In the genomic region with DNA sequence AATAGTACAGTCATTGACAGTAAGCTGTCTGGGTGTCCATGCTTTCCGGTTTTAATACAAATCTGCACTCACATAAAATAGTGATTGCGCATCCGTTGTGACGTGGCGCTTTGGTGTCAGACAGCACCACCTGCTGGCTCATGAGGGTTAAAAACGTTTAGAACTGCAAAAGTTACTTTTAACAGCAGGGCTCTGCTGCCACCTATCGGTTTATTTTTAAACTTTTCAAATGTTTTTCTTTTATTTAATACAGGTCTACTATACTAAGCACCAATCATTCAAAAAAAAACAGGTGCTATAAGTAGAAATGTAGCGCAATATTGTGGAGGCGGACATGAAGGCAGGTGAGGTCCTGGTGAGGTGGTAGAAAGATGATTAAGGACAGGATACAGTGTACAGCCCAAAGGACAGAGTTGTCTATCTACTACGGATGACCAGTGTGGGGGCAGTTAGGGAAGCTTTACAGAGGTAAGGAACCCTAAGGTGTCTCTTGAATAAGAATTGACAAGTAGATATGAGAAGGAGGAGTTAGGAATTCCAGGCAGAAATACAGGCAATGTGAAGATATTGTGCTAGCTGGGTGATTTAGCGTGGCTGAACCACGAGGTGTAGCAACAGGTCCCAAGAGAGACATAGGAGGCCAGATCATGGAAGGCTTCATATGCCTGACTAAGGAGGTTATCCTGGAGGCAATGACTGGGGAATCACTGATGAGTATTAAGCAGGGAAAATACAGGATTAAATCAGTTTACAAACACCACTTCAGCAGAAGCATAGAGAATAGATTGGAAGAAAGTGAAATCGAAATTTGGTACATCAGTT, we compare ENCODE assay signal across 8 cellular contexts.
DNase-seq lines count a peak whose midpoint lies in the region; ATAC-seq and TF ChIP-seq lines count a peak whose summit lies in the region.

No MANE protein-coding gene starts in this region.

- H3K36me3 Mint-ChIP-seq in CD4-positive, alpha-beta T cell (ENCODE audit: low read depth) = no peaks in the 10 kb centered on the region
- H3K36me3 Mint-ChIP-seq in endothelial cell (ENCODE audit: low read depth, unreplicated experiment) = no peaks in the 10 kb centered on the region

- no peak overlapping the region for H3K4me3 Mint-ChIP-seq in CD4-positive, alpha-beta T cell
- no peak overlapping the region for H3K4me3 Mint-ChIP-seq in endothelial cell (ENCODE audit: unreplicated experiment)

- intact Hi-C loops in CD4-positive, alpha-beta T cell (cut with DNase I, micrococcal nuclease) = loop anchor here (1.0 to 10.0 kb wide), 11 partner anchors 282 to 1335 kb away; partner anchors contain the start of gene MAGOHB (in 2 of the 2)
- intact Hi-C loops in mucosa of descending colon (cut with DNase I, micrococcal nuclease) = loop anchor here in 1 of 2 donors (10.0 kb wide), 1 partner anchor 712 kb away; no protein-coding TSS in a partner anchor

- no peak overlapping the region for H3K4me3 ChIP-seq in mucosa of descending colon

- ATAC-seq in CD4-positive, alpha-beta T cell (ENCODE audit: poor library complexity) = peak; percentile 98
- ATAC-seq in GM19452 (IDR thresholded peaks at IDR 0.05; ENCODE audit: unreplicated experiment) (peak; percentile 79), mucosa of descending colon (peak; percentile 99)

- no peaks in the 10 kb centered on the region for H3K9me3 Mint-ChIP-seq in CD4-positive, alpha-beta T cell
- H3K9me3 Mint-ChIP-seq in endothelial cell (ENCODE audit: unreplicated experiment) = no peaks in the 10 kb centered on the region

- no peaks in the 10 kb centered on the region for H3K36me3 ChIP-seq in mucosa of descending colon (ENCODE audit: low read depth)

- TF ChIP-seq CTCF in CD4-positive, alpha-beta T cell (IDR thresholded peaks at IDR 0.05) = peak; percentile 100
- TF ChIP-seq CTCF in endothelial cell (IDR thresholded peaks at IDR 0.05; ENCODE audit: unreplicated experiment) (peak; percentile 100), mucosa of descending colon (IDR thresholded peaks at IDR 0.05) (peak; percentile 86)

- peak; percentile 60 to 78 (median 70) for DNase-seq in CD4-positive, alpha-beta T cell
- DNase-seq in HT1080 (ENCODE audit: low read depth) (peak; percentile 69), NOMO-1 treated with DMSO at 0.1 percent for 48 hours (lab: John Stamatoyannopoulos, UW; ENCODE audit: unreplicated experiment) (peak; percentile 76), endothelial cell (ENCODE audit: low spot score) (peak; percentile 74), mucosa of descending colon (peak; percentile 57 to 84 (median 69))
- peak in 2 of 3 experiments; percentile 31 to 42 for DNase-seq in activated CD8-positive, alpha-beta memory T cell treated with anti-CD3 and anti-CD28 coated beads for 48 hours (ENCODE audit: low read depth in 2 of 3, low spot score in 2 of 3)
- peak; percentile 45 to 60 for DNase-seq in stimulated activated CD8-positive, alpha-beta memory T cell treated with anti-CD3 and anti-CD28 coated beads, Interleukin-4, amount 100 ng/mL, for 4 hours (ENCODE audit: low read depth in 2 of 2, low spot score in 1 of 2)

- no peaks in the 10 kb centered on the region for H3K9me3 ChIP-seq in CD4-positive, alpha-beta T cell (ENCODE audit: control insufficient read depth, low read length)
- no peaks in the 10 kb centered on the region for H3K9me3 ChIP-seq in mucosa of descending colon

- H3K27me3 ChIP-seq in CD4-positive, alpha-beta T cell (ENCODE audit: control insufficient read depth, insufficient read depth, low read length) = no peaks in the 10 kb centered on the region

- no peak overlapping the region for H3K27ac Mint-ChIP-seq in CD4-positive, alpha-beta T cell
- no peak overlapping the region for H3K27ac Mint-ChIP-seq in endothelial cell (ENCODE audit: unreplicated experiment)

- no peak overlapping the region for H3K27ac ChIP-seq in CD4-positive, alpha-beta T cell (ENCODE audit: low read depth, low read length)

- no peaks in the 10 kb centered on the region for H3K4me1 ChIP-seq in mucosa of descending colon (ENCODE audit: low read depth)

- CTCF ChIA-PET in CD4-positive, alpha-beta T cell (lab: Charles Lee) = interaction anchor here (0.7 to 2.6 kb wide), 10 partner anchors 14 to 1334 kb away, joined by 3 to 24 read pairs (median 4); no protein-coding TSS in a partner anchor

- POLR2A ChIA-PET in CD4-positive, alpha-beta T cell (lab: Charles Lee) = interaction anchor here (1.6 kb wide), 1 partner anchor 716 kb away, joined by 6 read pairs; no protein-coding TSS in a partner anchor

- H3K4me1 Mint-ChIP-seq in CD4-positive, alpha-beta T cell (ENCODE audit: low read depth) = peaks cover 5% of the 10 kb centered on the region
- H3K4me1 Mint-ChIP-seq in endothelial cell (ENCODE audit: unreplicated experiment) = peaks cover 3% of the 10 kb centered on the region

- H3K27me3 Mint-ChIP-seq in CD4-positive, alpha-beta T cell = no peaks in the 10 kb centered on the region
- H3K27me3 Mint-ChIP-seq in endothelial cell (ENCODE audit: unreplicated experiment) = no peaks in the 10 kb centered on the region
